In genomic region chr12:55619352-55620138, GRCh38 we compare ENCODE assay signal across 8 cellular contexts. TPM values are rescaled to one million over a fixed set of nuclear protein-coding genes. Genes with fewer than 3 reads are reported as not detected.
A peak's percentile ranks its signal among the peaks of the same experiment; 100 is the strongest.
DNase-seq lines count a peak whose midpoint lies in the region; ATAC-seq, FAIRE-seq and TF ChIP-seq lines count a peak whose summit lies in the region.

No MANE protein-coding gene starts in this region.

- H3K36me3 ChIP-seq in breast epithelium, result no peaks in the 10 kb centered on the region

- DNase-seq in Ammon's horn (ENCODE audit: low spot score) (peak; percentile 78), NB4 (ENCODE audit: low read depth) (peak; percentile 89), SHP77 treated with DMSO at 0.1 percent for 48 hours (lab: John Stamatoyannopoulos, UW) (peak; percentile 65), breast epithelium (ENCODE audit: low spot score in 2 of 2) (peak in 1 of 2 donors; percentile 26)
- peak; percentile 60 to 74 for DNase-seq in stimulated activated effector memory CD8-positive, alpha-beta T cell treated with anti-CD3 and anti-CD28 coated beads, Interleukin-12 subunit alpha, Interleukin-12 subunit beta, amount 100 ng/mL, for 72 hours (ENCODE audit: low spot score in 2 of 2)

- no peak overlapping the region for H3K27ac Mint-ChIP-seq in stimulated activated effector memory CD8-positive, alpha-beta T cell treated with anti-CD3 and anti-CD28 coated beads, Interleukin-12 subunit alpha, Interleukin-12 subunit beta, amount 100 ng/mL, for 72 hours

- peak; percentile 96 for FAIRE-seq in islet of Langerhans (lab: Jason Lieb, UNC)

- ATAC-seq in GM18499 (IDR thresholded peaks at IDR 0.05; ENCODE audit: insufficient read depth, unreplicated experiment), result peak; percentile 76
- ATAC-seq in HG02798 (IDR thresholded peaks at IDR 0.05; ENCODE audit: poor library complexity, unreplicated experiment), result peak; percentile 79
- ATAC-seq in stimulated activated effector memory CD8-positive, alpha-beta T cell treated with anti-CD3 and anti-CD28 coated beads, Interleukin-12 subunit alpha, Interleukin-12 subunit beta, amount 100 ng/mL, for 72 hours, result peak; percentile 76

- TF ChIP-seq POLR2A in NB4 (IDR thresholded peaks at IDR 0.05; ENCODE audit: extremely low read depth, insufficient read length), result no peak
- TF ChIP-seq POLR2A in breast epithelium (IDR thresholded peaks at IDR 0.05), result no peak

- H3K9me3 Mint-ChIP-seq in stimulated activated effector memory CD8-positive, alpha-beta T cell treated with anti-CD3 and anti-CD28 coated beads, Interleukin-12 subunit alpha, Interleukin-12 subunit beta, amount 100 ng/mL, for 72 hours, result no peaks in the 10 kb centered on the region

- H3K27ac ChIP-seq in breast epithelium, result no peak overlapping the region

- TF ChIP-seq CTCF in NB4 (IDR thresholded peaks at IDR 0.05; ENCODE audit: low read depth, low read length) (peak; percentile 63), breast epithelium (IDR thresholded peaks at IDR 0.05) (peak; percentile 56 to 87 (median 72))

- H3K4me1 ChIP-seq in breast epithelium, result no peaks in the 10 kb centered on the region

- H3K4me1 Mint-ChIP-seq in stimulated activated effector memory CD8-positive, alpha-beta T cell treated with anti-CD3 and anti-CD28 coated beads, Interleukin-12 subunit alpha, Interleukin-12 subunit beta, amount 100 ng/mL, for 72 hours, result peaks cover 4% of the 10 kb centered on the region

- H3K27me3 ChIP-seq in breast epithelium, result no peaks in the 10 kb centered on the region

- H3K4me3 Mint-ChIP-seq in stimulated activated effector memory CD8-positive, alpha-beta T cell treated with anti-CD3 and anti-CD28 coated beads, Interleukin-12 subunit alpha, Interleukin-12 subunit beta, amount 100 ng/mL, for 72 hours, result no peak overlapping the region

- H3K4me3 ChIP-seq in NB4 (ENCODE audit: low read depth, low read length) (no peak overlapping the region), breast epithelium (no peak overlapping the region)

- H3K9me3 ChIP-seq in breast epithelium, result peaks cover 18 to 26% of the 10 kb centered on the region in 2 donors

- no peaks in the 10 kb centered on the region for H3K36me3 Mint-ChIP-seq in stimulated activated effector memory CD8-positive, alpha-beta T cell treated with anti-CD3 and anti-CD28 coated beads, Interleukin-12 subunit alpha, Interleukin-12 subunit beta, amount 100 ng/mL, for 72 hours

- intact Hi-C loops in breast epithelium (cut with DNase I; ENCODE audit: low total_unique reads), result no loop called here

RNA-seq across cellular contexts. Expression of gene OR10P1, which starts 17.1 kb away (rescaled TPM):
- total RNA-seq in breast epithelium, result not detected

RNA-seq across cellular contexts. Expression of gene OR2AP1, which starts 47.3 kb away (rescaled TPM):
- not detected for total RNA-seq in breast epithelium
